In genomic region chr2:24046930-24047702, GRCh38 we compare ENCODE assay signal across 8 cellular contexts. TPM values are rescaled to one million over a fixed set of nuclear protein-coding genes. Genes with fewer than 3 reads are reported as not detected.
DNase-seq lines count a peak whose midpoint lies in the region; ATAC-seq lines count a peak whose summit lies in the region.

Gene WDCP, minus strand, starts transcription at chr2:24047391. Its CDS starts 7,897 bp downstream, at chr2:24039494.

- H3K18ac ChIP-seq in mesenchymal stem cell (ENCODE audit: low read depth in 1 of 2, low read length in 2 of 2): peak within 1 kb of the TSS; percentile 70 to 90

- no peak within 1 kb of the TSS for H2AK5ac ChIP-seq in mesenchymal stem cell (ENCODE audit: low read length, severe bottlenecking)

- peak within 1 kb of the TSS; percentile 87 for H3K4me2 ChIP-seq in mesenchymal stem cell (ENCODE audit: low read length, poor library complexity, severe bottlenecking)

- H4K8ac ChIP-seq in mesenchymal stem cell (ENCODE audit: low read length): peak within 1 kb of the TSS; percentile 95

- peak within 1 kb of the TSS; percentile 21 for H3K27ac ChIP-seq in mesenchymal stem cell (ENCODE audit: low read length, poor library complexity, severe bottlenecking)

- peak within 1 kb of the TSS in 1 of 2 experiments; percentile 61 for H3K14ac ChIP-seq in mesenchymal stem cell (ENCODE audit: low read length in 2 of 2)

- H2BK5ac ChIP-seq in mesenchymal stem cell (ENCODE audit: low read depth, low read length, poor library complexity, severe bottlenecking): no peak within 1 kb of the TSS

- peak within 1 kb of the TSS; percentile 80 for H2AFZ ChIP-seq in mesenchymal stem cell (ENCODE audit: low read depth, low read length)

- peak; percentile 93 for DNase-seq in COLO668 (lab: John Stamatoyannopoulos, UW; ENCODE audit: unreplicated experiment)
- peak; percentile 99 for DNase-seq in HT1080 (ENCODE audit: low read depth)
- peak; percentile 100 for DNase-seq in NOMO-1 treated with DMSO at 0.1 percent for 48 hours (lab: John Stamatoyannopoulos, UW; ENCODE audit: unreplicated experiment)
- peak; percentile 86 to 94 for DNase-seq in activated CD8-positive, alpha-beta memory T cell treated with anti-CD3 and anti-CD28 coated beads for 4 hours (ENCODE audit: low read depth in 2 of 2)
- DNase-seq in mesenchymal stem cell: peak; percentile 100
- peak; percentile 84 for DNase-seq in stimulated activated CD8-positive, alpha-beta memory T cell treated with anti-CD3 and anti-CD28 coated beads, Interleukin-12 subunit alpha, Interleukin-12 subunit beta, amount 100 ng/mL, for 4 hours (ENCODE audit: low read depth)

- peak; percentile 98 for ATAC-seq in GM21360 (IDR thresholded peaks at IDR 0.05; ENCODE audit: unreplicated experiment)

- peak within 1 kb of the TSS in 1 of 2 experiments; percentile 38 for H3K4ac ChIP-seq in mesenchymal stem cell (ENCODE audit: low read depth in 1 of 2, low read length in 2 of 2)

- H3K9ac ChIP-seq in endocrine pancreas (ENCODE audit: control insufficient read depth, insufficient read depth, low read length): peak within 1 kb of the TSS; percentile 65
- peak within 1 kb of the TSS; percentile 87 for H3K9ac ChIP-seq in mesenchymal stem cell (ENCODE audit: low read length)

- under 1% methylated on average over 38 of the region's 38 CpGs for WGBS in mesenchymal stem cell

- peak within 1 kb of the TSS in 1 of 2 experiments; percentile 84 for H3K23ac ChIP-seq in mesenchymal stem cell (ENCODE audit: low read length in 2 of 2)

- H3K4me1 ChIP-seq in endocrine pancreas (ENCODE audit: control insufficient read depth, insufficient read depth, low read length) (peaks cover 7% of the 10 kb centered on the region), mesenchymal stem cell (ENCODE audit: control insufficient read depth, insufficient read depth, low read depth, low read length) (peaks cover 6% of the 10 kb centered on the region)

- peaks cover 11% of the 10 kb centered on the region for H3K79me1 ChIP-seq in mesenchymal stem cell (replicated peaks; ENCODE audit: low read length, poor library complexity, severe bottlenecking)

- no peaks in the 10 kb centered on the region for H3K27me3 ChIP-seq in endocrine pancreas (ENCODE audit: control insufficient read depth, insufficient read depth, low read length)
- no peaks in the 10 kb centered on the region for H3K27me3 ChIP-seq in mesenchymal stem cell (ENCODE audit: control insufficient read depth in 1 of 2, insufficient read depth in 1 of 2, low read length in 2 of 2)

- H4K91ac ChIP-seq in mesenchymal stem cell (ENCODE audit: low read length): no peak within 1 kb of the TSS

- peak within 1 kb of the TSS in 1 of 2 experiments; percentile 54 for H2BK12ac ChIP-seq in mesenchymal stem cell (ENCODE audit: low read length in 2 of 2)

- H3K4me3 ChIP-seq in endocrine pancreas (ENCODE audit: control insufficient read depth, insufficient read depth, low read length): peak within 1 kb of the TSS; percentile 82
- H3K4me3 ChIP-seq in mesenchymal stem cell (ENCODE audit: insufficient read depth in 1 of 2, low read depth in 1 of 2, low read length in 2 of 2): peak within 1 kb of the TSS; percentile 82 to 95

- H2BK120ac ChIP-seq in mesenchymal stem cell (ENCODE audit: low read depth, low read length): no peak within 1 kb of the TSS

- H2BK15ac ChIP-seq in mesenchymal stem cell (ENCODE audit: low read depth, poor library complexity, severe bottlenecking): no peak within 1 kb of the TSS

- H3K36me3 ChIP-seq in endocrine pancreas (ENCODE audit: control insufficient read depth, insufficient read depth, low read length) (no peaks in the 10 kb centered on the region), mesenchymal stem cell (ENCODE audit: control insufficient read depth in 1 of 2, insufficient read depth in 2 of 2, low read depth in 1 of 2, low read length in 2 of 2) (no peaks in the 10 kb centered on the region)

- H3K9me3 ChIP-seq in endocrine pancreas (ENCODE audit: control insufficient read depth, low read length) (no peaks in the 10 kb centered on the region), mesenchymal stem cell (ENCODE audit: control insufficient read depth, low read length) (no peaks in the 10 kb centered on the region)

RNA-seq across cellular contexts. Expression of gene WDCP, which starts in this region (rescaled TPM):
- total RNA-seq in HT1080 (2014; rRNA removed; shearing (Covaris generic)): 13.7 and 14.6 TPM in 2 replicates
- 10.1 and 11.6 TPM in 2 replicates for polyA plus RNA-seq in HT1080 (2015; cell fraction: cytosol; rRNA removed)
- 20.7 and 21.1 TPM in 2 replicates for polyA plus RNA-seq in HT1080 (2015; cell fraction: nucleus; rRNA removed)
- polyA plus RNA-seq in mesenchymal stem cell (2013, experiment 1 of 2): 5.7 TPM
- 5.7 TPM for polyA plus RNA-seq in mesenchymal stem cell (2013, experiment 2 of 2)

Comparison
In these comparisons a context has a peak if more than half of its experiments do, and no peak if none do; other contexts are left out.
1. Peak in every context shown above with its lines: DNase-seq, ATAC-seq, H3K4me3 ChIP-seq and H3K27ac ChIP-seq.